Comparison of ENCODE assay signal across 9 cellular contexts in the genomic region with DNA sequence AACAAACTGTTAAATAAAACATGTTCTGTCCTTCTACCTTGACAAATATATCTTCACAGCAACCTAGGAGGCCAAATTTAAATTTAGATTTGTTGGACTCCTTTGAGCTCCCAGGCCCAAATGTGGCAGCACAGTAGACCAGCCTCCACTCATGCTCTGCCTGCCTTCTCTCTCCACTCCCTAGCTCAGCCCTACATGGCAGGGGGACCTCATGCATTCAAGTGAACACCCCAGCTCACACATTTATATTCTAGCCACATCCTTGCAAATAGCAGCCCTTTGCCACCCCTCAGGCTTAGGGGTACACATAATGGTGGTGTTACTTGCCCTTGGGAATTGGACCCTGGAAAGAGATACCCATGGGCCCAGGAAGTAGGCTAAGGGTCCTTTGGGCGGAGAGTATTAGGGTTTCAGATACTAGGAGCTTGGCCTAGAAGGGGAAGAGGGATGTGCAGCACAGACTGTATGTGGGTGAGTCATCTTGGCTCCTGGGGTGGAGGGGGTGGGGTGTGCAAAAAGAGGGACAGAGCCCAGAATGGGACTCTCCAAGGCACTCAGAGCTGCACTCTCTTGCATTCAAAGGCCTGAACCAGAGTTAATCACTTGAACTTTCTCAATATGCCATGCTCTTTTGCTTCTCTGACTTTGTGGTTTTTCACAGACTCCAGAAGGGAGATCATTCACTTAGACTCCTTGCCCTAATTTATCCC.
DNase-seq lines count a peak whose midpoint lies in the region; ATAC-seq and TF ChIP-seq lines count a peak whose summit lies in the region.
"Had no signal": no experiment of that assay in that cellular context is flagged by ENCODE, and none has a peak within 500 bp of the region (broad histone marks: within the 10 kb centered on the region; RNA-seq: fewer than 3 reads in every experiment).

No MANE protein-coding gene starts in this region.

- TF ChIP-seq CTCF in retinal pigment epithelial cell (conservative IDR thresholded peaks at IDR 0.05; ENCODE audit: low read depth, low read length): no peak

- DNase-seq in GM04504 (ENCODE audit: low read depth) (peak; percentile 78), T1000 (lab: John Stamatoyannopoulos, UW) (peak; percentile 52), globus pallidus (ENCODE audit: low spot score) (peak; percentile 20), retinal pigment epithelial cell (ENCODE audit: low read depth) (peak; percentile 56), SK-N-DZ (ENCODE audit: low spot score) (no peak), activated gamma-delta T cell treated with Interleukin-2 at 50 U/mL for 16 hours (no peak)
- DNase-seq: NCI-H774 had no signal

- no peak overlapping the region for H3K4me3 ChIP-seq in retinal pigment epithelial cell (ENCODE audit: low read length)

- no peak for ATAC-seq in HG02970 (IDR thresholded peaks at IDR 0.05; ENCODE audit: low FRiP score, unreplicated experiment)
- no peak for ATAC-seq in GM19395 (IDR thresholded peaks at IDR 0.05; ENCODE audit: unreplicated experiment)

Comparison
In these comparisons a context has a peak if more than half of its experiments do, and no peak if none do; other contexts are left out.
1. DNase-seq: peak in GM04504 (single experiment), T1000 (single experiment), globus pallidus (single experiment) and retinal pigment epithelial cell (single experiment); none in SK-N-DZ (single experiment) and activated gamma-delta T cell treated with Interleukin-2 at 50 U/mL for 16 hours (single experiment).